In genomic region chr12:25690996-25691864, GRCh38 we compare ENCODE assay signal across 31 cellular contexts.
DNase-seq lines count a peak whose midpoint lies in the region; ATAC-seq, FAIRE-seq and TF ChIP-seq lines count a peak whose summit lies in the region.
"Had no signal": no experiment of that assay in that cellular context is flagged by ENCODE, and none has a peak within 500 bp of the region (broad histone marks: within the 10 kb centered on the region; RNA-seq: fewer than 3 reads in every experiment).

No MANE protein-coding gene starts in this region.

- TF ChIP-seq POLR2A in heart left ventricle (IDR thresholded peaks at IDR 0.05) = no peak
- no peak for TF ChIP-seq POLR2A in H54 (IDR thresholded peaks at IDR 0.05; ENCODE audit: low read depth, low read length)

- no peak overlapping the region for H3K9ac ChIP-seq in smooth muscle cell (ENCODE audit: low read depth)

- TF ChIP-seq CTCF in HL-60 (IDR thresholded peaks at IDR 0.05; ENCODE audit: insufficient read depth, low read length) (no peak), WTC11 (IDR thresholded peaks at IDR 0.05) (no peak), fibroblast of the aortic adventitia (IDR thresholded peaks at IDR 0.05; ENCODE audit: insufficient read depth, low read length) (no peak), smooth muscle cell (IDR thresholded peaks at IDR 0.05; ENCODE audit: borderline replicate concordance, insufficient read depth, poor library complexity, severe bottlenecking) (no peak), heart left ventricle (IDR thresholded peaks at IDR 0.05) (no peak)

- H3F3A ChIP-seq in smooth muscle cell (ENCODE audit: low read depth) = peaks cover 4% of the 10 kb centered on the region

- CTCF ChIA-PET in WTC11 (lab: Charles Lee) = no interaction called here

- FAIRE-seq in H54 (lab: Jason Lieb, UNC) = no peak
- FAIRE-seq: D721Med, GM18507 had no signal

- peaks cover 37% of the 10 kb centered on the region for H3K4me1 Mint-ChIP-seq in WTC11
- H3K4me1 Mint-ChIP-seq: central memory CD8-positive, alpha-beta T cell had no signal

- peaks cover 11% of the 10 kb centered on the region; the same call in 1 of the 2 replicates for H3K36me3 Mint-ChIP-seq in WTC11
- H3K36me3 Mint-ChIP-seq: activated naive CD8-positive, alpha-beta T cell; stimulated activated naive B cell treated with anti-CD40 and anti-IgM and Interleukin-4, amounts not matched to agents 10 μg/mL and 1 μg/mL and 100 μg/mL, for 72 hours had no signal

- H3K4me3 Mint-ChIP-seq in WTC11 = no peak overlapping the region
- H3K4me3 Mint-ChIP-seq: activated CD8-positive, alpha-beta T cell treated with anti-CD3 and anti-CD28 coated beads for 36 hours; activated naive CD8-positive, alpha-beta T cell; central memory CD8-positive, alpha-beta T cell; stimulated activated naive B cell treated with anti-CD40 and anti-IgM and Interleukin-4, amounts not matched to agents 10 μg/mL and 1 μg/mL and 100 μg/mL, for 72 hours had no signal

- no peaks in the 10 kb centered on the region for H3K36me3 ChIP-seq in smooth muscle cell (ENCODE audit: low read depth)
- no peaks in the 10 kb centered on the region for H3K36me3 ChIP-seq in heart left ventricle
- H3K36me3 ChIP-seq: Peyer's patch, prostate gland, sigmoid colon, SJCRH30, suprapubic skin had no signal

- no peak overlapping the region for H3K4me3 ChIP-seq in HL-60 (replicated peaks; ENCODE audit: insufficient read depth, low read length)
- no peak overlapping the region for H3K4me3 ChIP-seq in fibroblast of the aortic adventitia (ENCODE audit: low read depth, low read length)
- no peak overlapping the region for H3K4me3 ChIP-seq in smooth muscle cell
- no peak overlapping the region for H3K4me3 ChIP-seq in heart left ventricle
- H3K4me3 ChIP-seq: dorsolateral prefrontal cortex, lung, Peyer's patch, prostate gland, sigmoid colon, SJCRH30, suprapubic skin had no signal

- no peaks in the 10 kb centered on the region for H4K20me1 ChIP-seq in smooth muscle cell (ENCODE audit: low read depth)

- peaks cover 3% of the 10 kb centered on the region; the same call in 1 of the 2 replicates for H3K27me3 Mint-ChIP-seq in WTC11 (ENCODE audit: low read depth)
- H3K27me3 Mint-ChIP-seq: activated CD8-positive, alpha-beta T cell treated with anti-CD3 and anti-CD28 coated beads for 36 hours; activated naive CD8-positive, alpha-beta T cell; central memory CD8-positive, alpha-beta T cell; stimulated activated naive B cell treated with anti-CD40 and anti-IgM and Interleukin-4, amounts not matched to agents 10 μg/mL and 1 μg/mL and 100 μg/mL, for 72 hours had no signal

- H3K27ac ChIP-seq in HL-60 (replicated peaks) = no peak overlapping the region
- H3K27ac ChIP-seq in smooth muscle cell (ENCODE audit: low read depth) = peak overlapping the region; percentile 72
- H3K27ac ChIP-seq in heart left ventricle = no peak overlapping the region
- H3K27ac ChIP-seq: C4-2B, dorsolateral prefrontal cortex, Peyer's patch, prostate gland, sigmoid colon, SJCRH30, suprapubic skin had no signal

- POLR2A ChIA-PET in WTC11 (lab: Charles Lee) = no interaction called here

- H3K79me2 ChIP-seq in smooth muscle cell (ENCODE audit: low read depth) = no peaks in the 10 kb centered on the region

- H3K27ac Mint-ChIP-seq in WTC11 = no peak overlapping the region
- H3K27ac Mint-ChIP-seq: activated CD8-positive, alpha-beta T cell treated with anti-CD3 and anti-CD28 coated beads for 36 hours; activated naive CD8-positive, alpha-beta T cell; stimulated activated naive B cell treated with anti-CD40 and anti-IgM and Interleukin-4, amounts not matched to agents 10 μg/mL and 1 μg/mL and 100 μg/mL, for 72 hours had no signal

- intact Hi-C loops in heart left ventricle (cut with DNase I) = no loop called here

- WGBS in smooth muscle cell (ENCODE audit: low lambda C conversion rate) = 76% methylated on average over 8 of the region's 8 CpGs
- 75 to 79% (median 78%) methylated on average over 8 of the region's 8 CpGs for WGBS in heart left ventricle, 4 donors

- peak; percentile 17; the same call in 1 of the 2 replicates for ATAC-seq in WTC11
- no peak for ATAC-seq in heart left ventricle
- ATAC-seq: activated CD8-positive, alpha-beta T cell treated with anti-CD3 and anti-CD28 coated beads for 36 hours; stimulated activated naive B cell treated with anti-CD40 and anti-IgM and Interleukin-4, amounts not matched to agents 10 μg/mL and 1 μg/mL and 100 μg/mL, for 72 hours had no signal

- no peaks in the 10 kb centered on the region for H3K27me3 ChIP-seq in HL-60 (ENCODE audit: insufficient read depth, poor library complexity, severe bottlenecking)
- H3K27me3 ChIP-seq in smooth muscle cell (ENCODE audit: low read depth) = no peaks in the 10 kb centered on the region
- H3K27me3 ChIP-seq in heart left ventricle = no peaks in the 10 kb centered on the region
- H3K27me3 ChIP-seq: dorsolateral prefrontal cortex, Peyer's patch, sigmoid colon, SJCRH30, suprapubic skin had no signal

- H3K4me1 ChIP-seq in smooth muscle cell (ENCODE audit: low read depth) = peaks cover 10% of the 10 kb centered on the region
- no peaks in the 10 kb centered on the region for H3K4me1 ChIP-seq in heart left ventricle
- H3K4me1 ChIP-seq: Peyer's patch, prostate gland had no signal

- H3K9me3 ChIP-seq in smooth muscle cell (replicated peaks; ENCODE audit: low read depth) (no peaks in the 10 kb centered on the region), heart left ventricle (peaks cover 0 to 3% (median 0%) of the 10 kb centered on the region in 12 donors)
- H3K9me3 ChIP-seq: Peyer's patch, prostate gland, sigmoid colon, SJCRH30, suprapubic skin had no signal

- H3K4me2 ChIP-seq in smooth muscle cell = no peak overlapping the region

- DNase-seq in HL-60 (ENCODE audit: low read depth in 1 of 2, low spot score in 1 of 2) = peak; percentile 19 to 23
- no peak for DNase-seq in WTC11 (ENCODE audit: low spot score)
- DNase-seq in fibroblast of the aortic adventitia (ENCODE audit: low read depth) = peak; percentile 45
- DNase-seq in smooth muscle cell (lab: John Stamatoyannopoulos, UW; ENCODE audit: unreplicated experiment) = no peak
- no peak for DNase-seq in heart left ventricle
- no peak for DNase-seq in SHP77 treated with DMSO at 0.1 percent for 48 hours (lab: John Stamatoyannopoulos, UW)
- DNase-seq in H54 (ENCODE audit: insufficient read length, low spot score) = no peak
- DNase-seq: activated CD4-positive, CD25-positive, alpha-beta regulatory T cell treated with anti-CD3 and anti-CD28 coated beads, Interleukin-2, amount 50 U/mL, for 72 hours; activated CD8-positive, alpha-beta T cell treated with anti-CD3 and anti-CD28 coated beads for 36 hours; activated effector memory CD4-positive, alpha-beta T cell treated with Interleukin-2 at 50 U/mL for 16 hours; activated T-cell treated with anti-CD3 and anti-CD28 coated beads for 4 hours; aorta; dorsolateral prefrontal cortex; kidney glomerular epithelial cell; NCI-H1092; NCI-H187 treated with DMSO at 0.1 percent for 48 hours; NCI-H524; NK-92 treated with Interleukin-12 subunit alpha and Interleukin-12 subunit beta, amount 100 ng/mL, for 24 hours; Peyer's patch; sigmoid colon; SJCRH30; stimulated activated CD4-positive, alpha-beta T cell treated with anti-CD3 and anti-CD28 coated beads, Interleukin-15, amount 100 ng/mL, for 24 hours; stimulated activated naive B cell treated with anti-CD40 and anti-IgM and Interleukin-4, amounts not matched to agents 10 μg/mL and 1 μg/mL and 100 μg/mL, for 72 hours had no signal

- H3K9me3 Mint-ChIP-seq in WTC11 = peaks cover 8% of the 10 kb centered on the region

- H2AFZ ChIP-seq in smooth muscle cell (ENCODE audit: low read depth) = peak overlapping the region; percentile 12

TF ChIP-seq in WTC11, 78 proteins besides CTCF, POLR2A, EP300 and RAD21:
- no peak for TF ChIP-seq MXD4 (CRISPR knock-in tag; IDR thresholded peaks at IDR 0.05; ENCODE audit: borderline replicate concordance)
- TF ChIP-seq, protein P1, sequence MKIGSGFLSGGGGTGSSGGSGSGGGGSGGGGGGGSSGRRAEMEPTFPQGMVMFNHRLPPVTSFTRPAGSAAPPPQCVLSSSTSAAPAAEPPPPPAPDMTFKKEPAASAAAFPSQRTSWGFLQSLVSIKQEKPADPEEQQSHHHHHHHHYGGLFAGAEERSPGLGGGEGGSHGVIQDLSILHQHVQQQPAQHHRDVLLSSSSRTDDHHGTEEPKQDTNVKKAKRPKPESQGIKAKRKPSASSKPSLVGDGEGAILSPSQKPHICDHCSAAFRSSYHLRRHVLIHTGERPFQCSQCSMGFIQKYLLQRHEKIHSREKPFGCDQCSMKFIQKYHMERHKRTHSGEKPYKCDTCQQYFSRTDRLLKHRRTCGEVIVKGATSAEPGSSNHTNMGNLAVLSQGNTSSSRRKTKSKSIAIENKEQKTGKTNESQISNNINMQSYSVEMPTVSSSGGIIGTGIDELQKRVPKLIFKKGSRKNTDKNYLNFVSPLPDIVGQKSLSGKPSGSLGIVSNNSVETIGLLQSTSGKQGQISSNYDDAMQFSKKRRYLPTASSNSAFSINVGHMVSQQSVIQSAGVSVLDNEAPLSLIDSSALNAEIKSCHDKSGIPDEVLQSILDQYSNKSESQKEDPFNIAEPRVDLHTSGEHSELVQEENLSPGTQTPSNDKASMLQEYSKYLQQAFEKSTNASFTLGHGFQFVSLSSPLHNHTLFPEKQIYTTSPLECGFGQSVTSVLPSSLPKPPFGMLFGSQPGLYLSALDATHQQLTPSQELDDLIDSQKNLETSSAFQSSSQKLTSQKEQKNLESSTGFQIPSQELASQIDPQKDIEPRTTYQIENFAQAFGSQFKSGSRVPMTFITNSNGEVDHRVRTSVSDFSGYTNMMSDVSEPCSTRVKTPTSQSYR (CRISPR knock-in tag; IDR thresholded peaks at IDR 0.05) = no peak
- no peak for TF ChIP-seq E2F5 (CRISPR knock-in tag; IDR thresholded peaks at IDR 0.05)
- TF ChIP-seq HMGA2 (CRISPR knock-in tag; IDR thresholded peaks at IDR 0.05) = no peak

Comparison
In these comparisons a context has a peak if more than half of its experiments do, and no peak if none do; other contexts are left out.
1. DNase-seq: peak in HL-60 (2 of 2) and fibroblast of the aortic adventitia (single experiment); none in WTC11 (single experiment), smooth muscle cell (single experiment), heart left ventricle (0 of 5), SHP77 treated with DMSO at 0.1 percent for 48 hours (single experiment) and H54 (single experiment).